8 cellular contexts compared by ENCODE assay signal in genomic region chr2:239035361-239035814, GRCh38.
DNase-seq lines count a peak whose midpoint lies in the region; ATAC-seq, FAIRE-seq and TF ChIP-seq lines count a peak whose summit lies in the region.

No MANE protein-coding gene starts in this region.

- H3K4me2 ChIP-seq in keratinocyte (ENCODE audit: control insufficient read depth, extremely low read depth, insufficient read depth, low read depth, low read length): no peak overlapping the region

- TF ChIP-seq POLR2A in body of pancreas (IDR thresholded peaks at IDR 0.05): no peak

- H3K79me2 ChIP-seq in keratinocyte (ENCODE audit: control insufficient read depth, insufficient read depth, low read length): no peaks in the 10 kb centered on the region

- H3K9ac ChIP-seq in keratinocyte (ENCODE audit: control insufficient read depth, extremely low read depth, insufficient read depth, low read length): no peak overlapping the region

- H3K9me3 ChIP-seq in HEK293 (ENCODE audit: control insufficient read depth, insufficient read depth, low read depth, low read length) (no peaks in the 10 kb centered on the region), WERI-Rb-1 (ENCODE audit: severe bottlenecking) (no peaks in the 10 kb centered on the region), body of pancreas (no peaks in the 10 kb centered on the region), keratinocyte (ENCODE audit: control insufficient read depth, low read depth, low read length) (no peaks in the 10 kb centered on the region)

- POLR2A ChIA-PET in HEK293 (lab: Yijun Ruan, JAX): no interaction called here

- 10 to 27% methylated on average over 14 to 16 of the region's 29 CpGs for WGBS in body of pancreas, 2 donors

- H3K9me1 ChIP-seq in keratinocyte (ENCODE audit: control insufficient read depth, extremely low read depth, insufficient read depth, low read length): no peaks in the 10 kb centered on the region

- dilution Hi-C loops in keratinocyte (cut with MboI; ENCODE audit: extremely low pct_ligation_motif_present, low sequenced_read_pairs): no loop called here

- H3K4me3 ChIP-seq in HEK293 (ENCODE audit: low read depth, low read length): no peak overlapping the region
- no peak overlapping the region for H3K4me3 ChIP-seq in WERI-Rb-1 (ENCODE audit: low read depth, low read length)
- no peak overlapping the region for H3K4me3 ChIP-seq in body of pancreas
- H3K4me3 ChIP-seq in keratinocyte (ENCODE audit: control insufficient read depth in 2 of 3, extremely low read depth in 1 of 3, insufficient read depth in 2 of 3, low read depth in 1 of 3, low read length in 3 of 3): no peak overlapping the region

- TF ChIP-seq CTCF in C4-2B (conservative IDR thresholded peaks at IDR 0.05): peak; percentile 88
- 0 out of 2 replicates have a peak, but pooled peaks have one; percentile 33 for TF ChIP-seq CTCF in HEK293 (tag by site-specific recombination; IDR thresholded peaks at IDR 0.05)
- peak; percentile 87 for TF ChIP-seq CTCF in WERI-Rb-1 (IDR thresholded peaks at IDR 0.05; ENCODE audit: low read depth, low read length)
- peak; percentile 47 to 94 (median 64) for TF ChIP-seq CTCF in body of pancreas (IDR thresholded peaks at IDR 0.05)
- peak in 2 of 3 experiments; percentile 85 to 90 for TF ChIP-seq CTCF in keratinocyte (optimal IDR thresholded peaks at IDR 0.05 in 1 of 3, IDR thresholded peaks at IDR 0.05 in 1 of 3, conservative IDR thresholded peaks at IDR 0.05 in 1 of 3; ENCODE audit: extremely low read depth in 1 of 3, insufficient read depth in 2 of 3, low read length in 3 of 3)

- DNase-seq in WERI-Rb-1 (peak; percentile 50), body of pancreas (peak; percentile 15 to 58 (median 45)), keratinocyte (ENCODE audit: low read depth, low spot score) (no peak), NCI-H1092 treated with DMSO at 0.1 percent for 48 hours (lab: John Stamatoyannopoulos, UW) (no peak)
- peak; percentile 72 for DNase-seq in stimulated activated CD4-positive, alpha-beta T cell treated with anti-CD3 and anti-CD28 coated beads, Interleukin-4, amount 100 ng/mL, for 1 hour

- ATAC-seq in body of pancreas (peak; percentile 68), HG02623 (IDR thresholded peaks at IDR 0.05; ENCODE audit: unreplicated experiment) (no peak)

- H3K4me1 ChIP-seq in HEK293 (ENCODE audit: control insufficient read depth, insufficient read depth, low read length) (no peaks in the 10 kb centered on the region), body of pancreas (no peaks in the 10 kb centered on the region), keratinocyte (ENCODE audit: control insufficient read depth, extremely low read depth, insufficient read depth, low read length) (peaks cover 5% of the 10 kb centered on the region)

- peaks cover 2% of the 10 kb centered on the region for H4K20me1 ChIP-seq in keratinocyte (ENCODE audit: control insufficient read depth, extremely low read depth, insufficient read depth, low read length)

- no peaks in the 10 kb centered on the region for H3K36me3 ChIP-seq in HEK293 (ENCODE audit: control insufficient read depth in 2 of 2, insufficient read depth in 1 of 2, low read length in 2 of 2)
- no peaks in the 10 kb centered on the region for H3K36me3 ChIP-seq in WERI-Rb-1
- no peaks in the 10 kb centered on the region for H3K36me3 ChIP-seq in body of pancreas (replicated peaks in 1 of 2; ENCODE audit: insufficient read depth in 1 of 2, low read depth in 2 of 2)
- H3K36me3 ChIP-seq in keratinocyte (ENCODE audit: control insufficient read depth in 2 of 2, extremely low read depth in 1 of 2, insufficient read depth in 2 of 2, low read length in 2 of 2): no peaks in the 10 kb centered on the region

- no peak for FAIRE-seq in keratinocyte (lab: Jason Lieb, UNC)

- no peak overlapping the region for H2AFZ ChIP-seq in keratinocyte (ENCODE audit: control insufficient read depth, low read length)

- intact Hi-C loops in body of pancreas (cut with DNase I): loop anchor here (5.0 kb wide), 1 partner anchor 1107 kb away; the partner anchor contains the start of gene OTOS

- peaks cover 30% of the 10 kb centered on the region for H3K27me3 ChIP-seq in WERI-Rb-1 (ENCODE audit: insufficient read depth, low read depth, severe bottlenecking)
- no peaks in the 10 kb centered on the region for H3K27me3 ChIP-seq in body of pancreas
- peaks cover 23% of the 10 kb centered on the region for H3K27me3 ChIP-seq in keratinocyte (ENCODE audit: control insufficient read depth, extremely low read depth, insufficient read depth, low read length)

- CTCF ChIA-PET in HEK293 (lab: Yijun Ruan, JAX): no interaction called here

- H3K27ac ChIP-seq in C4-2B: no peak overlapping the region
- no peak overlapping the region for H3K27ac ChIP-seq in HEK293 (ENCODE audit: extremely low read depth, low read depth, low read length)
- no peak overlapping the region for H3K27ac ChIP-seq in WERI-Rb-1
- H3K27ac ChIP-seq in body of pancreas: no peak overlapping the region
- no peak overlapping the region for H3K27ac ChIP-seq in keratinocyte (ENCODE audit: control insufficient read depth, insufficient read depth, low read length)

TF ChIP-seq in HEK293, 187 proteins besides CTCF, POLR2A, EP300 and RAD21:
- TF ChIP-seq ZNF174 (tag by site-specific recombination; IDR thresholded peaks at IDR 0.05) (no peak), ZIC2 (tag by site-specific recombination; IDR thresholded peaks at IDR 0.05) (no peak), GLIS2 (tag by site-specific recombination; IDR thresholded peaks at IDR 0.05) (peak; percentile 35; the same call in 1 of the 2 replicates), ZFHX2 (tag by site-specific recombination; conservative IDR thresholded peaks at IDR 0.05) (peak; percentile 43), ZNF449 (tag by site-specific recombination; IDR thresholded peaks at IDR 0.05) (no peak), PATZ1 (tag by site-specific recombination; IDR thresholded peaks at IDR 0.05) (0 out of 2 replicates have a peak, but pooled peaks have one; percentile 29), AEBP2 (tag by site-specific recombination; IDR thresholded peaks at IDR 0.05; ENCODE audit: borderline replicate concordance) (no peak), KLF1 (tag by site-specific recombination; IDR thresholded peaks at IDR 0.05) (peak; percentile 68), ZNF423 (tag by site-specific recombination; IDR thresholded peaks at IDR 0.05) (no peak), GLIS1 (tag by site-specific recombination; IDR thresholded peaks at IDR 0.05) (peak; percentile 71)
TF ChIP-seq in HEK293: peak in this region for 5.

Comparison
In these comparisons a context has a peak if more than half of its experiments do, and no peak if none do; other contexts are left out.
1. CTCF ChIP-seq: peak in every context shown above with its lines; median percentile 88 in C4-2B; 88 in keratinocyte; 87 in WERI-Rb-1; 64 in body of pancreas; 33 in HEK293.
2. DNase-seq: peak in WERI-Rb-1 (single experiment), body of pancreas (4 of 4) and stimulated activated CD4-positive, alpha-beta T cell treated with anti-CD3 and anti-CD28 coated beads, Interleukin-4, amount 100 ng/mL, for 1 hour (single experiment); none in keratinocyte (single experiment) and NCI-H1092 treated with DMSO at 0.1 percent for 48 hours (single experiment).